In the genomic region with DNA sequence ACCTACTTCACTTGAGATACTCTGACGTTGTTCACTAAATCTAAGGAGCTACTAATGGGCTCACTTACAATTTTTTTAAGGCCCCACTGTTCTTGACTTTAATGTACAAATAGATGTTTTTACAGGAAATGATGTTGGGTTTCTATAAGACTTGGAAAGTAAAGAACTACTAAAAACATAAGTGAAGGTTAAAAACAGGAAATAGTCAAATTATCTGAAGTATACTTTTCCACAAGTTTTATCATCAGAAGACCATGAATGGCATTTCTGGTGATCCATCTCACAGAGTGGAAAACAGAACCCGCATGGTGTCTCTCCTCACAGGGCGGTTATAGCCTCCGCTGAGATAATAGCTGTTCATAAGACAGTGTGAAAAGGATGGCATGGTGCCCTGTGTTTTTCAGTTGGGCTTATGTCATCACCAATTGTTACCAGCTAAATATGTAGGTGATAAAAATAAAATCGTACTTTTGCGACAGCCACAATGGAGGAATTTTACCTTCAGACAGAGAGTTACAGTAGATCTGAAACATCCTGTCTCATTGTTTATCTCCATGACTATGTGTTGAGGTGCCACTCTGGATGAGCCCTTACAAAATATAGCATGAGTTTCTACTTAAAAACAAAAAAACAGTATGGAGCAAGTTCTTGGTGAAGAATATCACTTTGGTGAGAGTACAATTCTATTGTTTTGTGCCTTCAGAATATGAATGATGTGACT, we compare ENCODE assay signal across 15 cellular contexts.
A peak's percentile ranks its signal among the peaks of the same experiment; 100 is the strongest.
DNase-seq lines count a peak whose midpoint lies in the region; ATAC-seq and TF ChIP-seq lines count a peak whose summit lies in the region.
"Had no signal": no experiment of that assay in that cellular context is flagged by ENCODE, and none has a peak within 500 bp of the region (broad histone marks: within the 10 kb centered on the region; RNA-seq: fewer than 3 reads in every experiment).

No MANE protein-coding gene starts in this region.

- no peaks in the 10 kb centered on the region for H3K36me3 ChIP-seq in gastroesophageal sphincter
- H3K36me3 ChIP-seq: heart left ventricle had no signal

- peak overlapping the region; percentile 92 for H3K27ac Mint-ChIP-seq in activated naive CD8-positive, alpha-beta T cell
- peak overlapping the region; percentile 97 for H3K27ac Mint-ChIP-seq in stimulated activated effector memory CD8-positive, alpha-beta T cell treated with anti-CD3 and anti-CD28 coated beads, Interleukin-12 subunit alpha, Interleukin-12 subunit beta, amount 100 ng/mL, for 72 hours

- WGBS in gastroesophageal sphincter (ENCODE audit: low coverage in 1 of 2), 2 donors: 82 to 91% methylated on average over 5 to 6 of the region's 6 CpGs

- ATAC-seq in stimulated activated effector memory CD8-positive, alpha-beta T cell treated with anti-CD3 and anti-CD28 coated beads, Interleukin-12 subunit alpha, Interleukin-12 subunit beta, amount 100 ng/mL, for 72 hours: peak; percentile 68
- ATAC-seq in HG02970 (IDR thresholded peaks at IDR 0.05; ENCODE audit: low FRiP score, unreplicated experiment) (no peak), gastroesophageal sphincter (no peak)
- ATAC-seq: left lobe of liver had no signal

- peak overlapping the region; percentile 32 for H3K4me3 Mint-ChIP-seq in activated naive CD8-positive, alpha-beta T cell
- H3K4me3 Mint-ChIP-seq in stimulated activated effector memory CD8-positive, alpha-beta T cell treated with anti-CD3 and anti-CD28 coated beads, Interleukin-12 subunit alpha, Interleukin-12 subunit beta, amount 100 ng/mL, for 72 hours: peak overlapping the region; percentile 17

- H3K9me3 ChIP-seq in gastroesophageal sphincter: peaks cover 0 to 4% (median 0%) of the 10 kb centered on the region in 3 donors

- H3K4me1 ChIP-seq in gastroesophageal sphincter: no peaks in the 10 kb centered on the region

- no peaks in the 10 kb centered on the region for H3K27me3 ChIP-seq in gastroesophageal sphincter
- H3K27me3 ChIP-seq: heart left ventricle had no signal

- H3K4me1 Mint-ChIP-seq in activated naive CD8-positive, alpha-beta T cell (ENCODE audit: low read depth): peaks cover 67% of the 10 kb centered on the region
- peaks cover 64% of the 10 kb centered on the region for H3K4me1 Mint-ChIP-seq in stimulated activated effector memory CD8-positive, alpha-beta T cell treated with anti-CD3 and anti-CD28 coated beads, Interleukin-12 subunit alpha, Interleukin-12 subunit beta, amount 100 ng/mL, for 72 hours

- peak; percentile 65 for DNase-seq in activated CD8-positive, alpha-beta memory T cell treated with anti-CD3 and anti-CD28 coated beads for 24 hours
- no peak for DNase-seq in activated CD8-positive, alpha-beta memory T cell treated with anti-CD3 and anti-CD28 coated beads, Interleukin-2, amount 50 U/mL, for 48 hours
- DNase-seq in activated CD4-positive, alpha-beta T cell treated with anti-CD3 and anti-CD28 coated beads for 1 hour: peak; percentile 8
- DNase-seq in stimulated activated effector memory CD8-positive, alpha-beta T cell treated with anti-CD3 and anti-CD28 coated beads, Interleukin-12 subunit alpha, Interleukin-12 subunit beta, amount 100 ng/mL, for 72 hours (ENCODE audit: low spot score in 2 of 2): peak; percentile 9 to 64
- DNase-seq in NOMO-1 treated with dmso at 0.1 percent for 144 hours (lab: John Stamatoyannopoulos, UW; ENCODE audit: unreplicated experiment): no peak
- DNase-seq: 8988T; heart left ventricle; KBM-7; NCI-H1930; NK-92 treated with Interleukin-12 subunit alpha and Interleukin-12 subunit beta, amount 100 ng/mL, for 24 hours; SK-N-SH had no signal

- no peaks in the 10 kb centered on the region for H3K9me3 Mint-ChIP-seq in activated naive CD8-positive, alpha-beta T cell (ENCODE audit: low read depth)
- peaks cover 2% of the 10 kb centered on the region for H3K9me3 Mint-ChIP-seq in stimulated activated effector memory CD8-positive, alpha-beta T cell treated with anti-CD3 and anti-CD28 coated beads, Interleukin-12 subunit alpha, Interleukin-12 subunit beta, amount 100 ng/mL, for 72 hours

- no peak overlapping the region for H3K4me3 ChIP-seq in gastroesophageal sphincter
- H3K4me3 ChIP-seq: heart left ventricle had no signal

- no peak for TF ChIP-seq EP300 in gastroesophageal sphincter (IDR thresholded peaks at IDR 0.05)

- no peak for TF ChIP-seq CTCF in gastroesophageal sphincter (IDR thresholded peaks at IDR 0.05)

- H3K27me3 Mint-ChIP-seq in activated naive CD8-positive, alpha-beta T cell: no peaks in the 10 kb centered on the region

- no peaks in the 10 kb centered on the region for H3K36me3 Mint-ChIP-seq in activated naive CD8-positive, alpha-beta T cell
- no peaks in the 10 kb centered on the region for H3K36me3 Mint-ChIP-seq in stimulated activated effector memory CD8-positive, alpha-beta T cell treated with anti-CD3 and anti-CD28 coated beads, Interleukin-12 subunit alpha, Interleukin-12 subunit beta, amount 100 ng/mL, for 72 hours

- TF ChIP-seq POLR2A in gastroesophageal sphincter (IDR thresholded peaks at IDR 0.05): no peak

- H3K27ac ChIP-seq in gastroesophageal sphincter: no peak overlapping the region

Comparison
In these comparisons a context has a peak if more than half of its experiments do, and no peak if none do; other contexts are left out.
1. DNase-seq: peak in activated CD8-positive, alpha-beta memory T cell treated with anti-CD3 and anti-CD28 coated beads for 24 hours (single experiment), activated CD4-positive, alpha-beta T cell treated with anti-CD3 and anti-CD28 coated beads for 1 hour (single experiment) and stimulated activated effector memory CD8-positive, alpha-beta T cell treated with anti-CD3 and anti-CD28 coated beads, Interleukin-12 subunit alpha, Interleukin-12 subunit beta, amount 100 ng/mL, for 72 hours (2 of 2); none in activated CD8-positive, alpha-beta memory T cell treated with anti-CD3 and anti-CD28 coated beads, Interleukin-2, amount 50 U/mL, for 48 hours (single experiment) and NOMO-1 treated with dmso at 0.1 percent for 144 hours (single experiment).